ENCODE assay signal across 2 cellular contexts in genomic region chr10:69685426-69685801, GRCh38.
TF ChIP-seq lines count a peak whose summit lies in the region.

No MANE protein-coding gene starts in this region.

TF ChIP-seq in liver, 16 proteins besides CTCF, POLR2A, EP300 and RAD21:
- no peak for TF ChIP-seq YY1 (IDR thresholded peaks at IDR 0.05)
- no peak for TF ChIP-seq HNF4A (conservative IDR thresholded peaks at IDR 0.05)
- no peak for TF ChIP-seq FOXA2 (IDR thresholded peaks at IDR 0.05)
- no peak for TF ChIP-seq ATF3 (IDR thresholded peaks at IDR 0.05)
- TF ChIP-seq SP1 (IDR thresholded peaks at IDR 0.05): no peak
- no peak for TF ChIP-seq JUND (IDR thresholded peaks at IDR 0.05)
- TF ChIP-seq REST (IDR thresholded peaks at IDR 0.05): no peak
- no peak for TF ChIP-seq GABPA (IDR thresholded peaks at IDR 0.05 in 1 of 2, conservative IDR thresholded peaks at IDR 0.05 in 1 of 2)
- no peak for TF ChIP-seq RXRA (IDR thresholded peaks at IDR 0.05)
- TF ChIP-seq MAX (IDR thresholded peaks at IDR 0.05): no peak
- TF ChIP-seq FOXA1 (IDR thresholded peaks at IDR 0.05): no peak
- no peak for TF ChIP-seq ZBTB33 (IDR thresholded peaks at IDR 0.05)
- TF ChIP-seq HNF4G (IDR thresholded peaks at IDR 0.05): no peak
- no peak for TF ChIP-seq EGR1 (IDR thresholded peaks at IDR 0.05; ENCODE audit: low read depth in 2 of 2)
- TF ChIP-seq NR2F2 (IDR thresholded peaks at IDR 0.05): no peak
- no peak for TF ChIP-seq TAF1 (conservative IDR thresholded peaks at IDR 0.05)

TF ChIP-seq in HepG2, 621 proteins besides CTCF, POLR2A, EP300 and RAD21:
- TF ChIP-seq ARID4A (CRISPR knock-in tag; IDR thresholded peaks at IDR 0.05; ENCODE audit: borderline replicate concordance) (no peak), KLF13 (CRISPR knock-in tag; IDR thresholded peaks at IDR 0.05) (no peak), BHLHE40 (IDR thresholded peaks at IDR 0.05; ENCODE audit: low read length) (no peak), POLR2G (IDR thresholded peaks at IDR 0.05; ENCODE audit: low read depth, low read length) (no peak), ZNF138 (CRISPR knock-in tag; IDR thresholded peaks at IDR 0.05; ENCODE audit: low read depth) (no peak), CBX5 (CRISPR knock-in tag; IDR thresholded peaks at IDR 0.05; ENCODE audit: borderline replicate concordance) (no peak), NR0B2 (CRISPR knock-in tag; IDR thresholded peaks at IDR 0.05) (no peak)
